In genomic region chr6:145076110-145076841, GRCh38 we compare ENCODE assay signal across 1 cellular context.
TF ChIP-seq lines count a peak whose summit lies in the region.

No MANE protein-coding gene starts in this region.

TF ChIP-seq in WTC11, 78 proteins besides CTCF, POLR2A, EP300 and RAD21 (continued from another document):
- TF ChIP-seq, protein P1, sequence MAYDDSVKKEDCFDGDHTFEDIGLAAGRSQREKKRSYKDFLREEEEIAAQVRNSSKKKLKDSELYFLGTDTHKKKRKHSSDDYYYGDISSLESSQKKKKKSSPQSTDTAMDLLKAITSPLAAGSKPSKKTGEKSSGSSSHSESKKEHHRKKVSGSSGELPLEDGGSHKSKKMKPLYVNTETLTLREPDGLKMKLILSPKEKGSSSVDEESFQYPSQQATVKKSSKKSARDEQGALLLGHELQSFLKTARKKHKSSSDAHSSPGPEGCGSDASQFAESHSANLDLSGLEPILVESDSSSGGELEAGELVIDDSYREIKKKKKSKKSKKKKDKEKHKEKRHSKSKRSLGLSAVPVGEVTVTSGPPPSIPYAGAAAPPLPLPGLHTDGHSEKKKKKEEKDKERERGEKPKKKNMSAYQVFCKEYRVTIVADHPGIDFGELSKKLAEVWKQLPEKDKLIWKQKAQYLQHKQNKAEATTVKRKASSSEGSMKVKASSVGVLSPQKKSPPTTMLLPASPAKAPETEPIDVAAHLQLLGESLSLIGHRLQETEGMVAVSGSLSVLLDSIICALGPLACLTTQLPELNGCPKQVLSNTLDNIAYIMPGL (CRISPR knock-in tag; IDR thresholded peaks at IDR 0.05): no peak
- TF ChIP-seq ERG (CRISPR knock-in tag; IDR thresholded peaks at IDR 0.05): no peak
- TF ChIP-seq, protein P2, sequence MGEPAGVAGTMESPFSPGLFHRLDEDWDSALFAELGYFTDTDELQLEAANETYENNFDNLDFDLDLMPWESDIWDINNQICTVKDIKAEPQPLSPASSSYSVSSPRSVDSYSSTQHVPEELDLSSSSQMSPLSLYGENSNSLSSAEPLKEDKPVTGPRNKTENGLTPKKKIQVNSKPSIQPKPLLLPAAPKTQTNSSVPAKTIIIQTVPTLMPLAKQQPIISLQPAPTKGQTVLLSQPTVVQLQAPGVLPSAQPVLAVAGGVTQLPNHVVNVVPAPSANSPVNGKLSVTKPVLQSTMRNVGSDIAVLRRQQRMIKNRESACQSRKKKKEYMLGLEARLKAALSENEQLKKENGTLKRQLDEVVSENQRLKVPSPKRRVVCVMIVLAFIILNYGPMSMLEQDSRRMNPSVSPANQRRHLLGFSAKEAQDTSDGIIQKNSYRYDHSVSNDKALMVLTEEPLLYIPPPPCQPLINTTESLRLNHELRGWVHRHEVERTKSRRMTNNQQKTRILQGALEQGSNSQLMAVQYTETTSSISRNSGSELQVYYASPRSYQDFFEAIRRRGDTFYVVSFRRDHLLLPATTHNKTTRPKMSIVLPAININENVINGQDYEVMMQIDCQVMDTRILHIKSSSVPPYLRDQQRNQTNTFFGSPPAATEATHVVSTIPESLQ (CRISPR knock-in tag; IDR thresholded peaks at IDR 0.05): no peak
- TF ChIP-seq, protein P3, sequence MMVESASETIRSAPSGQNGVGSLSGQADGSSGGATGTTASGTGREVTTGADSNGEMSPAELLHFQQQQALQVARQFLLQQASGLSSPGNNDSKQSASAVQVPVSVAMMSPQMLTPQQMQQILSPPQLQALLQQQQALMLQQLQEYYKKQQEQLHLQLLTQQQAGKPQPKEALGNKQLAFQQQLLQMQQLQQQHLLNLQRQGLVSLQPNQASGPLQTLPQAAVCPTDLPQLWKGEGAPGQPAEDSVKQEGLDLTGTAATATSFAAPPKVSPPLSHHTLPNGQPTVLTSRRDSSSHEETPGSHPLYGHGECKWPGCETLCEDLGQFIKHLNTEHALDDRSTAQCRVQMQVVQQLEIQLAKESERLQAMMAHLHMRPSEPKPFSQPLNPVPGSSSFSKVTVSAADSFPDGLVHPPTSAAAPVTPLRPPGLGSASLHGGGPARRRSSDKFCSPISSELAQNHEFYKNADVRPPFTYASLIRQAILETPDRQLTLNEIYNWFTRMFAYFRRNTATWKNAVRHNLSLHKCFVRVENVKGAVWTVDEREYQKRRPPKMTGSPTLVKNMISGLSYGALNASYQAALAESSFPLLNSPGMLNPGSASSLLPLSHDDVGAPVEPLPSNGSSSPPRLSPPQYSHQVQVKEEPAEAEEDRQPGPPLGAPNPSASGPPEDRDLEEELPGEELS (CRISPR knock-in tag; IDR thresholded peaks at IDR 0.05): no peak
- no peak for TF ChIP-seq FOXP1 (CRISPR knock-in tag; IDR thresholded peaks at IDR 0.05; ENCODE audit: borderline replicate concordance)
- TF ChIP-seq RORB (CRISPR knock-in tag; IDR thresholded peaks at IDR 0.05): no peak
- no peak for TF ChIP-seq STAT6 (CRISPR knock-in tag; conservative IDR thresholded peaks at IDR 0.05; ENCODE audit: low read depth)
